In the genomic region with DNA sequence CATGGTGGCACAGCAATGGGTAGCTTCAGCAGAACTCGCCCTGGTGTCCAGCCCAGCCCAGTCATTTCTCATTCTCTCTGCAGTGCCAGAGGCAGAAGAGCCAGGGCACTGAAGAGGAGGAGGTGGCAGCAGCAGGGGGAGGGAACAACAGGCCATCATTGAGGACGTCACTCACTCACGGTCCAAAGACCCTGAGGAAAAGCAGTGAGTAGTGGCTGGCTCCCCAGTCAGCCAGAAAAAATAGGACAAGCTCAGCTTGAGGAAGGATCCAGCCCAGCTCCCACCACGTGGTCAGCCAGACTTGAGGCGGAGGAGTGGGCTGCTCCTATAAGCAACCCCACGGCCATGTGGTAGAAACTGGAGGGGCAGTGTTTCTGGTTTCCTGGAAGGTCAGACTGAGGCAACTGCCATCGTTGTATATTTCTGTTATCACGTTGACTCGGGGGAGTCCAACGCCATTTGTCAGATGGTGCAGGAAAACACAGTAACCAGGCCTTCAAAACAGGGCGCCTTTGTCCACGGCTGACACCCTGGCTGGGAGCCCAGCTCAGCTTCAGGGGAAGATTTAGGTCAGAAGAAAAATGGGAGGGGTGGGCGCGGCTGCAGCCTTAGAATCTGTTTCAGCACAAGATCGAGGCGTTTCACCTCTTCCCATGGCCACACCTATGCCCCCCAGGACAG, we compare ENCODE assay signal across 12 cellular contexts. TPM values are rescaled to one million over a fixed set of nuclear protein-coding genes. Genes with fewer than 3 reads are reported as not detected.
DNase-seq lines count a peak whose midpoint lies in the region; ATAC-seq lines count a peak whose summit lies in the region.
"Had no signal": no experiment of that assay in that cellular context is flagged by ENCODE, and none has a peak within 500 bp of the region (broad histone marks: within the 10 kb centered on the region; RNA-seq: fewer than 3 reads in every experiment).

No MANE protein-coding gene starts in this region.

- H2AFZ ChIP-seq in trophoblast cell (ENCODE audit: insufficient read depth, low read length, poor library complexity): peak overlapping the region; percentile 40

- H2BK12ac ChIP-seq in trophoblast cell (ENCODE audit: low read length): peak overlapping the region; percentile 81

- no peak overlapping the region for H3K23ac ChIP-seq in trophoblast cell (ENCODE audit: low read length)

- peak overlapping the region; percentile 3 for H4K8ac ChIP-seq in trophoblast cell (ENCODE audit: low read depth, low read length)

- H3K79me1 ChIP-seq in trophoblast cell (ENCODE audit: low read length): peaks cover 9% of the 10 kb centered on the region

- WGBS in trophoblast cell (ENCODE audit: extremely low coverage, insufficient coverage, insufficient read length): no CpG with 5 or more reads among the region's 16 CpGs

- H4K91ac ChIP-seq in trophoblast cell (ENCODE audit: low read depth, low read length): peak overlapping the region; percentile 75

- H3K14ac ChIP-seq in trophoblast cell (ENCODE audit: low read length): peak overlapping the region; percentile 57

- H3K36me3 ChIP-seq in BLaER1 treated with 17β-estradiol and CSF1 and Interleukin-3, amounts not matched to agents 10 nM and 100 nM: no peaks in the 10 kb centered on the region
- no peaks in the 10 kb centered on the region for H3K36me3 ChIP-seq in trophoblast cell (ENCODE audit: control insufficient read depth in 1 of 2, insufficient read depth in 2 of 2, low read length in 2 of 2)

- ATAC-seq in GM21737 (IDR thresholded peaks at IDR 0.05; ENCODE audit: unreplicated experiment): no peak

- no peaks in the 10 kb centered on the region for H3K27me3 ChIP-seq in BLaER1 treated with 17β-estradiol and CSF1 and Interleukin-3, amounts not matched to agents 10 nM and 100 nM
- H3K27me3 ChIP-seq in trophoblast cell (ENCODE audit: insufficient read depth, low read length): no peaks in the 10 kb centered on the region

- H4K12ac ChIP-seq in trophoblast cell (ENCODE audit: low read depth, low read length): no peak overlapping the region

- H3K79me2 ChIP-seq in trophoblast cell (ENCODE audit: control insufficient read depth, insufficient read depth, low read length, poor library complexity): peaks cover 4% of the 10 kb centered on the region

- H3K27ac ChIP-seq in BLaER1 treated with 17β-estradiol and CSF1 and Interleukin-3, amounts not matched to agents 10 nM and 100 nM: peak overlapping the region in 2 of 11 experiments; percentile 71 to 78; a peak in 2 of 22 replicates
- H3K27ac ChIP-seq in trophoblast cell (ENCODE audit: low read depth, low read length): no peak overlapping the region
- H3K27ac ChIP-seq: SK-N-MC had no signal

- no peaks in the 10 kb centered on the region for H3K9me3 ChIP-seq in BLaER1 treated with 17β-estradiol and CSF1 and Interleukin-3, amounts not matched to agents 10 nM and 100 nM (replicated peaks in 1 of 11)
- H3K9me3 ChIP-seq in trophoblast cell (ENCODE audit: insufficient read depth, low read depth, low read length): no peaks in the 10 kb centered on the region

- H3K4me1 ChIP-seq in BLaER1 treated with 17β-estradiol and CSF1 and Interleukin-3, amounts not matched to agents 10 nM and 100 nM: peaks cover 26 to 45% (median 32%) of the 10 kb centered on the region in 10 experiments
- peaks cover 0 to 9% of the 10 kb centered on the region in 2 experiments for H3K4me1 ChIP-seq in trophoblast cell (ENCODE audit: control insufficient read depth in 1 of 2, insufficient read depth in 2 of 2, low read length in 2 of 2)

- peak overlapping the region in 3 of 11 experiments; percentile 17 to 68 (median 30); a peak in 1 of 22 replicates for H3K9ac ChIP-seq in BLaER1 treated with 17β-estradiol and CSF1 and Interleukin-3, amounts not matched to agents 10 nM and 100 nM
- no peak overlapping the region for H3K9ac ChIP-seq in trophoblast cell (ENCODE audit: low read length)

- peak overlapping the region; percentile 63 for H2AK5ac ChIP-seq in trophoblast cell (ENCODE audit: low read length)

- H2BK120ac ChIP-seq in trophoblast cell (ENCODE audit: insufficient read depth, low read length, poor library complexity): peak overlapping the region; percentile 70

- H3K18ac ChIP-seq in trophoblast cell (ENCODE audit: low read length): peak overlapping the region; percentile 34

- H2BK5ac ChIP-seq in trophoblast cell (ENCODE audit: low read depth, low read length, poor library complexity): peak overlapping the region; percentile 25

- DNase-seq in astrocyte of the hippocampus (ENCODE audit: low read depth, low spot score): peak; percentile 66
- peak; percentile 81 to 87 for DNase-seq in hippocampal formation (lab: John Stamatoyannopoulos, UW)
- no peak for DNase-seq in trophoblast cell
- DNase-seq in NCI-H146 (lab: John Stamatoyannopoulos, UW): no peak
- no peak for DNase-seq in hepatic stellate cell (ENCODE audit: low spot score)
- DNase-seq in effector CD8-positive, alpha-beta T cell (lab: John Stamatoyannopoulos, UW): no peak
- DNase-seq: activated CD4-positive, alpha-beta T cell treated with anti-CD3 and anti-CD28 coated beads for 1 hour; NCI-H524 treated with DMSO at 0.1 percent for 48 hours had no signal

- peak overlapping the region; percentile 2 to 91 (median 76); a peak in 16 of 22 replicates for H3K4me2 ChIP-seq in BLaER1 treated with 17β-estradiol and CSF1 and Interleukin-3, amounts not matched to agents 10 nM and 100 nM
- H3K4me2 ChIP-seq in trophoblast cell (ENCODE audit: low read length): no peak overlapping the region

- H3K4me3 ChIP-seq in BLaER1 treated with 17β-estradiol and CSF1 and Interleukin-3, amounts not matched to agents 10 nM and 100 nM: no peak overlapping the region
- no peak overlapping the region for H3K4me3 ChIP-seq in trophoblast cell (ENCODE audit: low read depth, low read length)
- H3K4me3 ChIP-seq: SK-N-MC had no signal

- H3K4ac ChIP-seq in trophoblast cell (ENCODE audit: low read depth, low read length): peak overlapping the region; percentile 50

- H4K20me1 ChIP-seq in BLaER1 treated with 17β-estradiol and CSF1 and Interleukin-3, amounts not matched to agents 10 nM and 100 nM: no peaks in the 10 kb centered on the region

RNA-seq across cellular contexts. Expression of a gene that starts 19.0 kb away (rescaled TPM):
- polyA plus RNA-seq in trophoblast cell (2013): 0.15 TPM in 1 of 2 replicates, not detected in the other
- polyA plus RNA-seq: urinary bladder had no signal

Comparison
In these comparisons a context has a peak if more than half of its experiments do, and no peak if none do; other contexts are left out.
1. DNase-seq: peak in astrocyte of the hippocampus (single experiment) and hippocampal formation (2 of 2); none in trophoblast cell (0 of 2), NCI-H146 (single experiment), hepatic stellate cell (single experiment) and effector CD8-positive, alpha-beta T cell (single experiment).